Comparison of ENCODE assay signal across 7 cellular contexts in genomic region chr9:99905833-99906402, GRCh38. TPM values are rescaled to one million over a fixed set of nuclear protein-coding genes. Genes with fewer than 3 reads are reported as not detected.
DNase-seq lines count a peak whose midpoint lies in the region; ATAC-seq, FAIRE-seq and TF ChIP-seq lines count a peak whose summit lies in the region.

No MANE protein-coding gene starts in this region.

- TF ChIP-seq EP300 in GM12878 (IDR thresholded peaks at IDR 0.05; ENCODE audit: borderline replicate concordance in 1 of 2, control insufficient read depth in 1 of 2, low read depth in 2 of 2, low read length in 2 of 2): no peak

- H2BK15ac ChIP-seq in IMR-90 (ENCODE audit: low read depth, low read length): no peak overlapping the region

- H3K18ac ChIP-seq in IMR-90 (ENCODE audit: low read depth, low read length): no peak overlapping the region

- peak overlapping the region; percentile 52; the same call in 1 of the 2 replicates for H3K9ac ChIP-seq in IMR-90 (ENCODE audit: low read depth, low read length)
- peak overlapping the region; percentile 35; the same call in 1 of the 2 replicates for H3K9ac ChIP-seq in GM12878 (ENCODE audit: control insufficient read depth, insufficient read depth, low read length)

- CTCF ChIA-PET in IMR-90 (lab: Yijun Ruan, JAX): interaction anchor here (1.5 kb wide), 1 partner anchor 9 kb away, joined by 5 read pairs; no protein-coding TSS in a partner anchor
- CTCF ChIA-PET in GM12878 (lab: Yijun Ruan, JAX): interaction anchor here (1.1 to 3.8 kb wide), 7 partner anchors 8 to 82 kb away, joined by 3 to 14 read pairs (median 3); no protein-coding TSS in a partner anchor

- H3K4me2 ChIP-seq in IMR-90 (ENCODE audit: low read depth, low read length) (peak overlapping the region; percentile 91), GM12878 (ENCODE audit: control insufficient read depth, insufficient read depth) (peak overlapping the region; percentile 82)

- H4K20me1 ChIP-seq in IMR-90 (ENCODE audit: insufficient read depth, low read length) (no peaks in the 10 kb centered on the region), GM12878 (ENCODE audit: control insufficient read depth, insufficient read depth) (no peaks in the 10 kb centered on the region)

- no peak overlapping the region for H4K91ac ChIP-seq in IMR-90 (ENCODE audit: insufficient read depth, low read depth, low read length)

- TF ChIP-seq RAD21 in IMR-90 (IDR thresholded peaks at IDR 0.05; ENCODE audit: low read length) (no peak), GM12878 (IDR thresholded peaks at IDR 0.05; ENCODE audit: insufficient read depth, low read depth, low read length) (no peak)

- no peak overlapping the region for H2BK120ac ChIP-seq in IMR-90 (ENCODE audit: low read depth, low read length)

- H2AK9ac ChIP-seq in IMR-90 (replicated peaks; ENCODE audit: low read depth, low read length, poor library complexity): no peak overlapping the region

- H3K23ac ChIP-seq in IMR-90 (ENCODE audit: low read depth, low read length): no peak overlapping the region

- 33% methylated on average over 2 of the region's 9 CpGs; no CpG with 5 or more reads in 1 of the 2 experiments for WGBS in IMR-90 (ENCODE audit: extremely low coverage in 2 of 2, insufficient read length in 1 of 2), 2 experiments
- WGBS in GM12878 (ENCODE audit: insufficient coverage, insufficient replicate concordance, low lambda C conversion rate, missing lambda C conversion rate): 15% methylated on average over 9 of the region's 9 CpGs

- H3K14ac ChIP-seq in IMR-90 (replicated peaks; ENCODE audit: low read depth, low read length): no peak overlapping the region

- SMC1A ChIA-PET in GM12878 (lab: Charles Lee; ENCODE audit: uncharacterized antibody, unreplicated experiment): interaction anchor here (1.0 to 2.9 kb wide), 5 partner anchors 12 to 674 kb away, joined by 3 to 9 read pairs (median 3); no protein-coding TSS in a partner anchor

- no peak overlapping the region for H4K5ac ChIP-seq in IMR-90 (ENCODE audit: low read depth, low read length)

- H2AK5ac ChIP-seq in IMR-90 (ENCODE audit: low read depth, low read length): no peak overlapping the region

- peaks cover 14 to 20% of the 10 kb centered on the region in 2 experiments for H3K79me1 ChIP-seq in IMR-90 (ENCODE audit: low read depth in 1 of 2, low read length in 2 of 2)

- H3K4ac ChIP-seq in IMR-90 (ENCODE audit: low read depth, low read length): no peak overlapping the region

- H3K9me3 ChIP-seq in IMR-90 (ENCODE audit: control insufficient read depth, insufficient read depth, low read length) (no peaks in the 10 kb centered on the region), GM12878 (replicated peaks; ENCODE audit: control insufficient read depth, insufficient read depth, low read length) (no peaks in the 10 kb centered on the region; the same call in 2 of the 3 replicates), lower lobe of right lung (no peaks in the 10 kb centered on the region), upper lobe of right lung (no peaks in the 10 kb centered on the region)

- no TSS peak for BruUV-seq in IMR-90 (replicated peaks; lab: Mats Ljungman, UMichigan)
- TSS peak; percentile 74 for BruUV-seq in GM12878 (replicated peaks; lab: Mats Ljungman, UMichigan)

- TF ChIP-seq POLR2A in IMR-90 (IDR thresholded peaks at IDR 0.05; ENCODE audit: low read depth, low read length) (no peak), GM12878 (IDR thresholded peaks at IDR 0.05; ENCODE audit: low read depth, low read length) (no peak), GM12891 (IDR thresholded peaks at IDR 0.05; ENCODE audit: low read depth, low read length) (no peak)

- peak; percentile 7 for FAIRE-seq in GM12878 (lab: Jason Lieb, UNC)
- FAIRE-seq in GM12891 (lab: Jason Lieb, UNC): no peak

- dilution Hi-C loops in IMR-90 (cut with HindIII; ENCODE audit: low sequenced_read_pairs, unreplicated experiment): no loop called here

- H2BK20ac ChIP-seq in IMR-90 (ENCODE audit: low read depth, low read length): no peak overlapping the region

- no peaks in the 10 kb centered on the region for H3K9me1 ChIP-seq in IMR-90 (ENCODE audit: insufficient read depth, low read length)

- H3K27me3 ChIP-seq in GM06990 (replicated peaks; ENCODE audit: control insufficient read depth, insufficient read depth, low read length) (no peaks in the 10 kb centered on the region), IMR-90 (ENCODE audit: control insufficient read depth, insufficient read depth, low read length) (peaks cover 5% of the 10 kb centered on the region), GM12878 (replicated peaks in 1 of 2; ENCODE audit: control insufficient read depth in 2 of 2, insufficient read depth in 2 of 2, low read length in 1 of 2) (no peaks in the 10 kb centered on the region), lower lobe of right lung (ENCODE audit: low read depth) (no peaks in the 10 kb centered on the region), upper lobe of right lung (no peaks in the 10 kb centered on the region)

- DNase-seq in GM06990 (ENCODE audit: extremely low read depth, insufficient read length) (no peak), IMR-90 (peak; percentile 6), GM12878 (ENCODE audit: low read depth, low spot score) (no peak), lower lobe of right lung (no peak), upper lobe of right lung (no peak), GM12891 (ENCODE audit: insufficient read length, low spot score) (no peak)

- H2AFZ ChIP-seq in IMR-90 (replicated peaks; ENCODE audit: low read length, poor library complexity): peak overlapping the region; percentile 81
- peak overlapping the region; percentile 95 for H2AFZ ChIP-seq in GM12878 (ENCODE audit: control insufficient read depth, low read depth, low read length)

- no peak overlapping the region for H3K56ac ChIP-seq in IMR-90 (ENCODE audit: extremely low read depth, insufficient read depth, low read length)

- H3K36me3 ChIP-seq in GM06990 (ENCODE audit: control insufficient read depth, insufficient read depth, low read length) (no peaks in the 10 kb centered on the region), IMR-90 (ENCODE audit: control insufficient read depth, insufficient read depth, low read length) (no peaks in the 10 kb centered on the region), GM12878 (ENCODE audit: control insufficient read depth in 2 of 2, insufficient read depth in 2 of 2, low read length in 1 of 2) (no peaks in the 10 kb centered on the region), lower lobe of right lung (no peaks in the 10 kb centered on the region), upper lobe of right lung (no peaks in the 10 kb centered on the region)

- RAD21 ChIA-PET in GM12878 (lab: Charles Lee; ENCODE audit: unreplicated experiment): interaction anchor here (0.9 to 2.4 kb wide), 3 partner anchors 10 to 83 kb away, joined by 3 to 8 read pairs (median 3); no protein-coding TSS in a partner anchor

- intact Hi-C loops in IMR-90 (cut with micrococcal nuclease): loop anchor here (1.0 to 10.0 kb wide), 3 partner anchors 86 to 641 kb away; no protein-coding TSS in a partner anchor
- intact Hi-C loops in GM12878 (cut with micrococcal nuclease; ENCODE audit: unreplicated experiment): loop anchor here (2.0 kb wide), 2 partner anchors 37 to 81 kb away; no protein-coding TSS in a partner anchor
- intact Hi-C loops in lower lobe of right lung (cut with DNase I): no loop called here
- intact Hi-C loops in upper lobe of right lung (cut with DNase I): no loop called here

- H4K8ac ChIP-seq in IMR-90 (ENCODE audit: low read depth in 2 of 2, low read length in 2 of 2): peak overlapping the region; percentile 66 to 92; a peak in 3 of 4 replicates

- no peak for ATAC-seq in IMR-90 (ENCODE audit: low read depth)
- ATAC-seq in GM12878: no peak; the same call in 2 of the 3 replicates
- peak; percentile 4 to 17 for ATAC-seq in lower lobe of right lung
- no peak for ATAC-seq in upper lobe of right lung
- no peak for ATAC-seq in HG02610 (IDR thresholded peaks at IDR 0.05; ENCODE audit: unreplicated experiment)

- POLR2A ChIA-PET in IMR-90 (lab: Charles Lee; ENCODE audit: unreplicated experiment): no interaction called here
- POLR2A ChIA-PET in GM12878 (lab: Charles Lee): interaction anchor here (1.2 kb wide), 1 partner anchor 78 kb away, joined by 10 read pairs; no protein-coding TSS in a partner anchor

- H3K79me2 ChIP-seq in GM12878 (ENCODE audit: control insufficient read depth, insufficient read depth, low read length): peaks cover 17% of the 10 kb centered on the region

- H3K4me3 ChIP-seq in GM06990 (replicated peaks; ENCODE audit: low read depth, low read length): peak overlapping the region; percentile 55
- peak overlapping the region; percentile 99 for H3K4me3 ChIP-seq in IMR-90 (ENCODE audit: insufficient read depth, low read depth, low read length)
- peak overlapping the region; percentile 91 for H3K4me3 ChIP-seq in GM12878
- peak overlapping the region; percentile 88 for H3K4me3 ChIP-seq in lower lobe of right lung
- peak overlapping the region; percentile 73 for H3K4me3 ChIP-seq in upper lobe of right lung

- H2BK5ac ChIP-seq in IMR-90 (ENCODE audit: low read depth, low read length, poor library complexity, severe bottlenecking): no peak overlapping the region

- in situ Hi-C loops in IMR-90 (cut with MboI; ENCODE audit: low sequenced_read_pairs) (no loop called here), GM12878 (cut with MboI) (no loop called here)

- H3K27ac ChIP-seq in IMR-90 (ENCODE audit: insufficient read depth, low read length): no peak overlapping the region
- H3K27ac ChIP-seq in GM12878 (ENCODE audit: control insufficient read depth, insufficient read depth): no peak overlapping the region
- H3K27ac ChIP-seq in lower lobe of right lung: peak overlapping the region; percentile 99
- H3K27ac ChIP-seq in upper lobe of right lung: peak overlapping the region; percentile 99

- no peaks in the 10 kb centered on the region for H3K4me1 ChIP-seq in IMR-90 (ENCODE audit: control insufficient read depth, insufficient read depth, low read length)
- H3K4me1 ChIP-seq in GM12878 (ENCODE audit: control insufficient read depth, insufficient read depth, low read length): peaks cover 5% of the 10 kb centered on the region; the same call in 1 of the 2 replicates
- peaks cover 13% of the 10 kb centered on the region for H3K4me1 ChIP-seq in lower lobe of right lung
- peaks cover 6% of the 10 kb centered on the region for H3K4me1 ChIP-seq in upper lobe of right lung

- TF ChIP-seq CTCF in GM06990 (IDR thresholded peaks at IDR 0.05; ENCODE audit: insufficient read depth, low read length, poor library complexity, severe bottlenecking) (no peak), IMR-90 (conservative IDR thresholded peaks at IDR 0.05; ENCODE audit: low read depth, low read length) (no peak), GM12878 (IDR thresholded peaks at IDR 0.05 in 2 of 3, conservative IDR thresholded peaks at IDR 0.05 in 1 of 3; ENCODE audit: control insufficient read depth in 2 of 3, extremely low read depth in 1 of 3, insufficient read depth in 1 of 3, low read depth in 3 of 3, low read length in 3 of 3) (no peak), lower lobe of right lung (IDR thresholded peaks at IDR 0.05) (no peak), upper lobe of right lung (IDR thresholded peaks at IDR 0.05) (no peak)

RNA-seq across cellular contexts. Expression of gene STX17, which starts 0.5 kb away (rescaled TPM):
- total RNA-seq in IMR-90 (2012; rRNA removed): 11.7 and 17.2 TPM in 2 replicates
- 4.7 and 6.2 TPM in 2 replicates for polyA plus RNA-seq in IMR-90 (2012; rRNA removed)
- polyA plus RNA-seq in IMR-90 (2012; cell fraction: cytosol; rRNA removed): 0.99 and 1.3 TPM in 2 replicates
- 1.7 and 14.5 TPM in 2 replicates for polyA plus RNA-seq in IMR-90 (2012; cell fraction: nucleus; rRNA removed; ENCODE audit: low replicate concordance)
- total RNA-seq in GM12878 (2013; cell fraction: nucleolus; rRNA removed): 53.6 and 58.1 TPM in 2 replicates
- total RNA-seq in GM12878 (2014; rRNA removed): 19.5 and 22.5 TPM in 2 replicates
- total RNA-seq in GM12878 (2014; rRNA removed; fragmentation: Illumina TruSeq; extraction: Trizol): 22.9 and 25.3 TPM in 2 replicates
- total RNA-seq in GM12878 (2021): 23.6 and 29.3 TPM in 2 replicates
- polyA plus RNA-seq in GM12878 (2011; ENCODE audit: low read depth): 6.3 TPM
- 11.5 and 15.0 TPM in 2 replicates for polyA plus RNA-seq in GM12878 (2011; rRNA removed)
- polyA plus RNA-seq in GM12878 (2011; cell fraction: cytosol; rRNA removed): 6.3 and 7.6 TPM in 2 replicates
- 12.4 and 15.6 TPM in 2 replicates for polyA plus RNA-seq in GM12878 (2011; cell fraction: nucleus; rRNA removed)
- polyA plus RNA-seq in GM12878 (2012): 10.5 and 10.7 TPM in 2 replicates
- 20.5 and 22.6 TPM in 2 replicates for polyA plus RNA-seq in GM12878 (2014; fragmentation: Illumina TruSeq; extraction: Trizol)
- polyA plus RNA-seq in GM12878 (2014; fragmentation: Nextera tagmentation; extraction: Ambion mirVana): 10 to 100 TPM; 15.1 to 19.4 TPM
- polyA plus RNA-seq in GM12878 (2014; rRNA removed): 14.7 and 15.0 TPM in 2 replicates
- polyA plus RNA-seq in GM12878 (2016; fragmentation: Nextera tagmentation; extraction: Ambion mirVana): 10 to 100 TPM; 22.0 to 27.4 TPM
- polyA minus RNA-seq in GM12878 (2011; rRNA and poly(A)+ RNA removed): 14.9 and 15.2 TPM in 2 replicates
- polyA minus RNA-seq in GM12878 (2011; cell fraction: cytosol; rRNA and poly(A)+ RNA removed): 4.4 and 6.3 TPM in 2 replicates
- polyA minus RNA-seq in GM12878 (2011; cell fraction: nucleus; rRNA and poly(A)+ RNA removed): 13.7 and 23.2 TPM in 2 replicates
- total RNA-seq in lower lobe of right lung: 37.8 TPM
- 42.6 TPM for total RNA-seq in upper lobe of right lung
- polyA plus RNA-seq in GM12891 (2012; ENCODE audit: low read depth, missing spikeins): 10.5 TPM

Comparison
In these comparisons a context has a peak if more than half of its experiments do, and no peak if none do; other contexts are left out.
1. ATAC-seq: peak in lower lobe of right lung (2 of 2); none in IMR-90 (single experiment), GM12878 (single experiment), upper lobe of right lung (single experiment) and HG02610 (single experiment).
2. H3K27ac ChIP-seq: peak in lower lobe of right lung (single experiment) and upper lobe of right lung (single experiment); none in IMR-90 (single experiment) and GM12878 (single experiment).
3. intact Hi-C loops: an anchor here in IMR-90 (1.0 to 10.0 kb wide) and GM12878 (2.0 kb wide); none called in lower lobe of right lung and upper lobe of right lung.
4. Peak in every context shown above with its lines, with median percentiles within 50 percentile points of each other: H3K4me3 ChIP-seq.